ENCODE assay signal across 8 cellular contexts in genomic region chr14:34324363-34324795, GRCh38.
DNase-seq lines count a peak whose midpoint lies in the region; ATAC-seq and TF ChIP-seq lines count a peak whose summit lies in the region.

No MANE protein-coding gene starts in this region.

- H3K4me3 ChIP-seq in CD4-positive, CD25-positive, alpha-beta regulatory T cell (ENCODE audit: low read depth, low read length), result no peak overlapping the region
- H3K4me3 ChIP-seq in brain microvascular endothelial cell (ENCODE audit: low read depth, low read length), result no peak overlapping the region
- no peak overlapping the region for H3K4me3 ChIP-seq in liver (ENCODE audit: low read depth in 1 of 3, low read length in 3 of 3)

- no peak overlapping the region for H3K27ac Mint-ChIP-seq in CD4-positive, CD25-positive, alpha-beta regulatory T cell

- peak in 1 of 2 donors; percentile 54 for ATAC-seq in CD4-positive, CD25-positive, alpha-beta regulatory T cell (ENCODE audit: low read depth in 2 of 2)
- ATAC-seq in GM19035 (IDR thresholded peaks at IDR 0.05; ENCODE audit: unreplicated experiment) (peak; percentile 61), GM18519 (IDR thresholded peaks at IDR 0.05; ENCODE audit: low FRiP score, unreplicated experiment) (no peak)

- H3K27me3 ChIP-seq in CD4-positive, CD25-positive, alpha-beta regulatory T cell (ENCODE audit: control insufficient read depth, insufficient read depth, low read length), result no peaks in the 10 kb centered on the region
- H3K27me3 ChIP-seq in brain microvascular endothelial cell (replicated peaks) (no peaks in the 10 kb centered on the region), liver (ENCODE audit: control insufficient read depth in 4 of 4, insufficient read depth in 4 of 4, low read length in 3 of 4) (no peaks in the 10 kb centered on the region)

- H3K9ac ChIP-seq in liver (ENCODE audit: low read depth in 1 of 2, low read length in 2 of 2), result no peak overlapping the region

- peak; percentile 60 for TF ChIP-seq CTCF in brain microvascular endothelial cell (IDR thresholded peaks at IDR 0.05; ENCODE audit: low read depth, low read length, missing control alignments)
- TF ChIP-seq CTCF in liver (IDR thresholded peaks at IDR 0.05; ENCODE audit: low read depth, low read length, missing input control), result peak; percentile 67

- peaks cover 9% of the 10 kb centered on the region for H3K27me3 Mint-ChIP-seq in CD4-positive, CD25-positive, alpha-beta regulatory T cell

- H3K36me3 Mint-ChIP-seq in CD4-positive, CD25-positive, alpha-beta regulatory T cell, result no peaks in the 10 kb centered on the region

- no peaks in the 10 kb centered on the region for H3K4me1 ChIP-seq in CD4-positive, CD25-positive, alpha-beta regulatory T cell (ENCODE audit: control insufficient read depth, insufficient read depth, low read length, poor library complexity, severe bottlenecking)
- peaks cover 0 to 2% (median 0%) of the 10 kb centered on the region in 4 donors for H3K4me1 ChIP-seq in liver (ENCODE audit: control insufficient read depth in 4 of 4, insufficient read depth in 4 of 4, low read length in 3 of 4)

- no peaks in the 10 kb centered on the region for H3K9me3 ChIP-seq in CD4-positive, CD25-positive, alpha-beta regulatory T cell (ENCODE audit: control insufficient read depth in 2 of 2, low read length in 2 of 2)
- H3K9me3 ChIP-seq in liver (ENCODE audit: control insufficient read depth in 4 of 4, low read length in 3 of 4), result no peaks in the 10 kb centered on the region

- in situ Hi-C loops in brain microvascular endothelial cell (cut with HindIII; ENCODE audit: low pct_ligation_motif_present, low sequenced_read_pairs), result no loop called here

- DNase-seq in CD4-positive, CD25-positive, alpha-beta regulatory T cell, result peak in 2 of 3 donors; percentile 22 to 47
- DNase-seq in NCI-H345 (lab: John Stamatoyannopoulos, UW) (peak; percentile 38), brain microvascular endothelial cell (peak; percentile 31), UCSD-AML1 (lab: John Stamatoyannopoulos, UW; ENCODE audit: unreplicated experiment) (no peak), GM19238 (ENCODE audit: insufficient read length, low spot score) (no peak)

- 16% methylated on average over 6 of the region's 6 CpGs for WGBS in liver

- TF ChIP-seq RAD21 in liver (IDR thresholded peaks at IDR 0.05), result peak; percentile 75 to 80

- peaks cover 0 to 4% (median 3%) of the 10 kb centered on the region in 4 donors for H3K4me1 Mint-ChIP-seq in CD4-positive, CD25-positive, alpha-beta regulatory T cell

- no peak overlapping the region for H3K27ac ChIP-seq in CD4-positive, CD25-positive, alpha-beta regulatory T cell (ENCODE audit: insufficient read depth, low read length, poor library complexity, severe bottlenecking)
- H3K27ac ChIP-seq in brain microvascular endothelial cell (no peak overlapping the region), liver (ENCODE audit: low read depth in 1 of 2, low read length in 2 of 2) (no peak overlapping the region)

- H3K36me3 ChIP-seq in CD4-positive, CD25-positive, alpha-beta regulatory T cell (ENCODE audit: control insufficient read depth, insufficient read depth, low read length), result no peaks in the 10 kb centered on the region
- H3K36me3 ChIP-seq in brain microvascular endothelial cell (replicated peaks), result no peaks in the 10 kb centered on the region
- H3K36me3 ChIP-seq in liver (ENCODE audit: control insufficient read depth in 4 of 4, insufficient read depth in 3 of 4, low read depth in 1 of 4, low read length in 3 of 4), result no peaks in the 10 kb centered on the region

- no peak overlapping the region for H3K4me3 Mint-ChIP-seq in CD4-positive, CD25-positive, alpha-beta regulatory T cell

- no peaks in the 10 kb centered on the region for H3K9me3 Mint-ChIP-seq in CD4-positive, CD25-positive, alpha-beta regulatory T cell

TF ChIP-seq in liver, 16 proteins besides CTCF, POLR2A, EP300 and RAD21:
- no peak for TF ChIP-seq SP1 (IDR thresholded peaks at IDR 0.05)
- TF ChIP-seq JUND (IDR thresholded peaks at IDR 0.05), result no peak
- no peak for TF ChIP-seq FOXA1 (IDR thresholded peaks at IDR 0.05)
- no peak for TF ChIP-seq ZBTB33 (IDR thresholded peaks at IDR 0.05)
- no peak for TF ChIP-seq GABPA (IDR thresholded peaks at IDR 0.05 in 1 of 2, conservative IDR thresholded peaks at IDR 0.05 in 1 of 2)
- TF ChIP-seq NR2F2 (IDR thresholded peaks at IDR 0.05), result no peak
- TF ChIP-seq ATF3 (IDR thresholded peaks at IDR 0.05), result no peak
- no peak for TF ChIP-seq FOXA2 (IDR thresholded peaks at IDR 0.05)
- TF ChIP-seq REST (IDR thresholded peaks at IDR 0.05), result no peak
- TF ChIP-seq RXRA (IDR thresholded peaks at IDR 0.05), result no peak
- TF ChIP-seq HNF4A (conservative IDR thresholded peaks at IDR 0.05), result no peak
- TF ChIP-seq TAF1 (conservative IDR thresholded peaks at IDR 0.05), result no peak
- TF ChIP-seq EGR1 (IDR thresholded peaks at IDR 0.05; ENCODE audit: low read depth in 2 of 2), result no peak
- TF ChIP-seq YY1 (IDR thresholded peaks at IDR 0.05), result no peak
- TF ChIP-seq MAX (IDR thresholded peaks at IDR 0.05), result no peak
- no peak for TF ChIP-seq HNF4G (IDR thresholded peaks at IDR 0.05)

Comparison
In these comparisons a context has a peak if more than half of its experiments do, and no peak if none do; other contexts are left out.
1. DNase-seq: peak in CD4-positive, CD25-positive, alpha-beta regulatory T cell (2 of 3), NCI-H345 (single experiment) and brain microvascular endothelial cell (single experiment); none in UCSD-AML1 (single experiment) and GM19238 (single experiment).